8 cellular contexts compared by ENCODE assay signal in genomic region chr2:85524567-85524923, GRCh38. TPM values are rescaled to one million over a fixed set of nuclear protein-coding genes. Genes with fewer than 3 reads are reported as not detected.
A peak's percentile ranks its signal among the peaks of the same experiment; 100 is the strongest.
DNase-seq lines count a peak whose midpoint lies in the region; ATAC-seq and TF ChIP-seq lines count a peak whose summit lies in the region.

No MANE protein-coding gene starts in this region.

- H3K27ac Mint-ChIP-seq in T-cell: no peak overlapping the region
- H3K27ac Mint-ChIP-seq in activated naive CD4-positive, alpha-beta T cell treated with anti-CD3 and anti-CD28 coated beads, Interleukin-2, amount 50 U/mL, for 72 hours: no peak overlapping the region

- H3K36me3 ChIP-seq in HEK293 (ENCODE audit: control insufficient read depth in 2 of 2, insufficient read depth in 1 of 2, low read length in 2 of 2) (no peaks in the 10 kb centered on the region), spleen (no peaks in the 10 kb centered on the region)

- H3K9me3 ChIP-seq in HEK293 (ENCODE audit: control insufficient read depth, insufficient read depth, low read depth, low read length) (no peaks in the 10 kb centered on the region), spleen (no peaks in the 10 kb centered on the region)

- TF ChIP-seq POLR2A in spleen (IDR thresholded peaks at IDR 0.05): no peak

- peaks cover 14% of the 10 kb centered on the region for H3K4me1 ChIP-seq in HEK293 (ENCODE audit: control insufficient read depth, insufficient read depth, low read length)
- H3K4me1 ChIP-seq in spleen: peaks cover 0 to 22% (median 8%) of the 10 kb centered on the region in 6 donors

- 19 to 40% (median 21%) methylated on average over 4 of the region's 4 CpGs for WGBS in spleen, 5 donors

- H3K4me3 Mint-ChIP-seq in T-cell: no peak overlapping the region

- intact Hi-C loops in spleen (cut with DNase I; ENCODE audit: low total_unique reads): no loop called here

- ATAC-seq in SK-N-SH treated with all-trans-retinoic acid at 6 μM for 48 hours (peak; percentile 87), T-cell (replicated peaks in 1 of 4) (no peak)
- no peak for ATAC-seq in activated naive CD4-positive, alpha-beta T cell treated with anti-CD3 and anti-CD28 coated beads, Interleukin-2, amount 50 U/mL, for 72 hours

- H3K4me3 ChIP-seq in HEK293 (ENCODE audit: low read depth, low read length) (no peak overlapping the region), spleen (no peak overlapping the region)

- H3K9me3 Mint-ChIP-seq in T-cell: no peaks in the 10 kb centered on the region
- no peaks in the 10 kb centered on the region for H3K9me3 Mint-ChIP-seq in activated naive CD4-positive, alpha-beta T cell treated with anti-CD3 and anti-CD28 coated beads, Interleukin-2, amount 50 U/mL, for 72 hours

- no peaks in the 10 kb centered on the region for H3K36me3 Mint-ChIP-seq in T-cell
- no peaks in the 10 kb centered on the region for H3K36me3 Mint-ChIP-seq in activated naive CD4-positive, alpha-beta T cell treated with anti-CD3 and anti-CD28 coated beads, Interleukin-2, amount 50 U/mL, for 72 hours

- H3K27me3 Mint-ChIP-seq in T-cell: peaks cover 7 to 14% of the 10 kb centered on the region in 2 donors

- no peaks in the 10 kb centered on the region for H3K4me1 Mint-ChIP-seq in T-cell

- no peaks in the 10 kb centered on the region for H3K27me3 ChIP-seq in spleen (replicated peaks in 1 of 7)

- peak overlapping the region; percentile 18 for H3K27ac ChIP-seq in HEK293 (ENCODE audit: extremely low read depth, low read depth, low read length)
- H3K27ac ChIP-seq in spleen: peak overlapping the region in 1 of 8 donors; percentile 25

- DNase-seq in islet precursor cell (peak; percentile 91), spleen (peak; percentile 48), NCI-H2196 treated with DMSO at 0.1 percent for 48 hours (lab: John Stamatoyannopoulos, UW; ENCODE audit: unreplicated experiment) (no peak), T-cell (no peak), cerebellar nuclear complex (lab: John Stamatoyannopoulos, UW) (no peak)
- DNase-seq in activated naive CD4-positive, alpha-beta T cell treated with anti-CD3 and anti-CD28 coated beads, Interleukin-2, amount 50 U/mL, for 72 hours (ENCODE audit: low spot score in 2 of 2): no peak

- CTCF ChIA-PET in HEK293 (lab: Yijun Ruan, JAX) (interaction anchor here (0.6 to 0.8 kb wide), 2 partner anchors 31 to 103 kb away, joined by 3 read pairs; no protein-coding TSS in a partner anchor), T-cell (lab: Charles Lee) (interaction anchor here in 1 of 2 donors (0.6 kb wide), 1 partner anchor 39 kb away, joined by 3 read pairs; no protein-coding TSS in a partner anchor)

- TF ChIP-seq CTCF in HEK293 (tag by site-specific recombination; IDR thresholded peaks at IDR 0.05) (no peak), spleen (IDR thresholded peaks at IDR 0.05 in 8 of 11, conservative IDR thresholded peaks at IDR 0.05 in 3 of 11) (no peak)

- POLR2A ChIA-PET in HEK293 (lab: Yijun Ruan, JAX): interaction anchor here (1.8 to 2.2 kb wide), 2 partner anchors 13 to 14 kb away, joined by 11 to 16 read pairs; partner anchors contain the start of gene MAT2A
- POLR2A ChIA-PET in T-cell (lab: Charles Lee): no interaction called here

TF ChIP-seq in HEK293, 187 proteins besides CTCF, POLR2A, EP300 and RAD21:
- TF ChIP-seq ELK4 (IDR thresholded peaks at IDR 0.05; ENCODE audit: borderline replicate concordance, low read depth, low read length) (no peak), TRIM28 (IDR thresholded peaks at IDR 0.05; ENCODE audit: borderline replicate concordance, low read length) (peak; percentile 93), ZSCAN30 (tag by site-specific recombination; IDR thresholded peaks at IDR 0.05) (peak; percentile 71; the same call in 1 of the 2 replicates), FEZF1 (tag by site-specific recombination; IDR thresholded peaks at IDR 0.05) (0 out of 2 replicates have a peak, but pooled peaks have one; percentile 7)
TF ChIP-seq in HEK293: peak in this region for 3.

TF ChIP-seq in SK-N-SH treated with all-trans-retinoic acid at 6 μM for 48 hours, 23 proteins besides CTCF, POLR2A, EP300 and RAD21:
- TF ChIP-seq ISL1 (CRISPR knock-in tag; IDR thresholded peaks at IDR 0.05) (no peak), TCF4 (CRISPR knock-in tag; IDR thresholded peaks at IDR 0.05; ENCODE audit: borderline replicate concordance) (peak; percentile 59; the same call in 1 of the 2 replicates), ZNF8 (CRISPR knock-in tag; IDR thresholded peaks at IDR 0.05) (no peak), ZNF70 (CRISPR knock-in tag; IDR thresholded peaks at IDR 0.05) (0 out of 2 replicates have a peak, but pooled peaks have one; percentile 62), ZFP3 (CRISPR knock-in tag; IDR thresholded peaks at IDR 0.05) (no peak), ARNTL (CRISPR knock-in tag; IDR thresholded peaks at IDR 0.05; ENCODE audit: borderline replicate concordance, low read depth) (no peak)

RNA-seq across cellular contexts. Expression of gene MAT2A, which starts 14.4 kb away (rescaled TPM):
- total RNA-seq in spleen (100 to 1,000 TPM; 125 to 195 (median 145) TPM), T-cell (100 to 1,000 TPM; 110 to 184 (median 165) TPM)
- 10 to 100 TPM; 41.3 to 89.0 (median 71.4) TPM for polyA plus RNA-seq in spleen
- 100 to 1,000 TPM; 271 to 281 TPM for total RNA-seq in activated naive CD4-positive, alpha-beta T cell treated with anti-CD3 and anti-CD28 coated beads, Interleukin-2, amount 50 U/mL, for 72 hours

RNA-seq across cellular contexts. Expression of gene GGCX, which starts 36.7 kb away (rescaled TPM):
- total RNA-seq in spleen: 10 to 100 TPM; 25.6 to 42.1 (median 31.9) TPM
- 10 to 100 TPM; 11.0 to 15.7 (median 15.0) TPM for polyA plus RNA-seq in spleen
- total RNA-seq in T-cell: 10 to 100 TPM; 20.4 to 29.7 (median 25.7) TPM
- 10 to 100 TPM; 21.2 to 21.5 TPM for total RNA-seq in activated naive CD4-positive, alpha-beta T cell treated with anti-CD3 and anti-CD28 coated beads, Interleukin-2, amount 50 U/mL, for 72 hours

RNA-seq across cellular contexts. Expression of gene VAMP8, which starts 52.8 kb away (rescaled TPM):
- total RNA-seq in spleen (100 to 1,000 TPM; 119 to 179 (median 145) TPM), T-cell (100 to 1,000 TPM in 1 of 5 donors, 10 to 100 TPM in 4; 76.2 to 102 (median 84.5) TPM)
- polyA plus RNA-seq in spleen: 100 to 1,000 TPM; 223 to 401 (median 350) TPM
- 100 to 1,000 TPM; 119 to 135 TPM for total RNA-seq in activated naive CD4-positive, alpha-beta T cell treated with anti-CD3 and anti-CD28 coated beads, Interleukin-2, amount 50 U/mL, for 72 hours

RNA-seq across cellular contexts. Expression of gene VAMP5, which starts 59.7 kb away (rescaled TPM):
- total RNA-seq in spleen (10 to 100 TPM; 58.5 to 89.1 (median 64.0) TPM), T-cell (10 to 100 TPM; 25.0 to 40.1 (median 33.9) TPM)
- polyA plus RNA-seq in spleen: 100 to 1,000 TPM in 2 of 3 donors, 10 to 100 TPM in 1; 71.0 to 129 (median 120) TPM
- 10 to 100 TPM; 50.6 to 68.0 TPM for total RNA-seq in activated naive CD4-positive, alpha-beta T cell treated with anti-CD3 and anti-CD28 coated beads, Interleukin-2, amount 50 U/mL, for 72 hours

Comparison
In these comparisons a context has a peak if more than half of its experiments do, and no peak if none do; other contexts are left out.
1. DNase-seq: peak in islet precursor cell (single experiment) and spleen (single experiment); none in NCI-H2196 treated with DMSO at 0.1 percent for 48 hours (single experiment), T-cell (0 of 34), activated naive CD4-positive, alpha-beta T cell treated with anti-CD3 and anti-CD28 coated beads, Interleukin-2, amount 50 U/mL, for 72 hours (0 of 2) and cerebellar nuclear complex (0 of 2).